ENCODE assay signal across 1 cellular context in genomic region chr3:186888569-186888968, GRCh38.
TF ChIP-seq lines count a peak whose summit lies in the region.

No MANE protein-coding gene starts in this region.

TF ChIP-seq in endothelial cell of umbilical vein, 7 proteins besides CTCF, POLR2A, EP300 and RAD21:
- TF ChIP-seq MYC (IDR thresholded peaks at IDR 0.05; ENCODE audit: low read depth, low read length) (no peak), JUN (IDR thresholded peaks at IDR 0.05; ENCODE audit: borderline replicate concordance, insufficient read depth, insufficient read length, low read depth) (no peak), FOS (IDR thresholded peaks at IDR 0.05; ENCODE audit: borderline replicate concordance, insufficient read depth, low read length) (no peak), EZH2 (IDR thresholded peaks at IDR 0.05; ENCODE audit: borderline replicate concordance, low read depth, low read length, severe bottlenecking) (no peak), GATA2 (IDR thresholded peaks at IDR 0.05; ENCODE audit: insufficient read depth, insufficient read length, low read depth, low read length) (no peak), POLR2AphosphoS5 (IDR thresholded peaks at IDR 0.05; ENCODE audit: insufficient read depth, low read depth, low read length) (no peak)
- TF ChIP-seq, protein P1, sequence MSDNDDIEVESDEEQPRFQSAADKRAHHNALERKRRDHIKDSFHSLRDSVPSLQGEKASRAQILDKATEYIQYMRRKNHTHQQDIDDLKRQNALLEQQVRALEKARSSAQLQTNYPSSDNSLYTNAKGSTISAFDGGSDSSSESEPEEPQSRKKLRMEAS (IDR thresholded peaks at IDR 0.05; ENCODE audit: insufficient read depth, insufficient read length) = no peak
TF ChIP-seq in endothelial cell of umbilical vein: peak in this region for 0.
